1 cellular context compared by ENCODE assay signal in the genomic region with DNA sequence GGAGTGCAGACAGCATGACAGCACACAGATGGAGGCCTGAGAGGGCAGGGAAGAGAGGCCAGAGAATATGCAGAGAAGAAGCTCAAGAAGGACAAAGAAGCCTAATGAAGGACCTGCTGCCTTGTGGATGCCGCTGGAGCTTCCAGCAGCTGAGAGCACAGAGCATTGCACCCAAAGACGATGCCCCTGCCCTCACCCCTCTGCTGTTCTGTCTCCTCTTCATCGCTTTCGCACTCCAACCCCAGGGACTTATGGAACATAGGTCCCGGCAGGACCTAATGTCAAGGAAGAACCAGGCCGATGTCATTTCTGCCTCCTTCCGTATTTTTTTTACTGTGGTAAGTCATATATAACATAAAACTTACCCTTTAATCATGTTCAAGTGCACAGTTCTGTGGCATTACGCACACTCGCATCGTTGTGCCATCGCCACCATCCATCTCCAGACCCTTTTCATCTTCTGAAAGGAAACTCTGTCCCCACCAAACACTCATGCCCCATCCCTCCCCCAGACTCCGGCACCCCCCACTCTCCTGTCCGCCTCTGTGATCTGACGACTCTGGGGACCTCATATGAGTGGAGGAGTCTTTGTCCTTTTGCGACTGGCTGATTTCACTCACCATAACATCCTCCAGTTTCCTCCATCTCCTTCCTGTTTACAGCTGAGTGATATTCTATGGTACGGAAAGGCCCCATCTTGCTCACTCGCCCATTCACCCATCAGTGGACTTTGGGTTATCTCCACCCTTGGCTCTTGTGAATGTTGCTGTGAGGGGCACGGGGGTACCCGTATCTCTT.
TF ChIP-seq lines count a peak whose summit lies in the region.

No MANE protein-coding gene starts in this region.

TF ChIP-seq in endothelial cell of umbilical vein, 7 proteins besides CTCF, POLR2A, EP300 and RAD21:
- no peak for TF ChIP-seq POLR2AphosphoS5 (IDR thresholded peaks at IDR 0.05; ENCODE audit: insufficient read depth, low read depth, low read length)
- TF ChIP-seq, protein P1, sequence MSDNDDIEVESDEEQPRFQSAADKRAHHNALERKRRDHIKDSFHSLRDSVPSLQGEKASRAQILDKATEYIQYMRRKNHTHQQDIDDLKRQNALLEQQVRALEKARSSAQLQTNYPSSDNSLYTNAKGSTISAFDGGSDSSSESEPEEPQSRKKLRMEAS (IDR thresholded peaks at IDR 0.05; ENCODE audit: insufficient read depth, insufficient read length): no peak
- no peak for TF ChIP-seq EZH2 (IDR thresholded peaks at IDR 0.05; ENCODE audit: borderline replicate concordance, low read depth, low read length, severe bottlenecking)
- no peak for TF ChIP-seq JUN (IDR thresholded peaks at IDR 0.05; ENCODE audit: borderline replicate concordance, insufficient read depth, insufficient read length, low read depth)
- TF ChIP-seq GATA2 (IDR thresholded peaks at IDR 0.05; ENCODE audit: insufficient read depth, insufficient read length, low read depth, low read length): no peak
- no peak for TF ChIP-seq MYC (IDR thresholded peaks at IDR 0.05; ENCODE audit: low read depth, low read length)
- TF ChIP-seq FOS (IDR thresholded peaks at IDR 0.05; ENCODE audit: borderline replicate concordance, insufficient read depth, low read length): no peak
